ENCODE assay signal across 1 cellular context in the genomic region with DNA sequence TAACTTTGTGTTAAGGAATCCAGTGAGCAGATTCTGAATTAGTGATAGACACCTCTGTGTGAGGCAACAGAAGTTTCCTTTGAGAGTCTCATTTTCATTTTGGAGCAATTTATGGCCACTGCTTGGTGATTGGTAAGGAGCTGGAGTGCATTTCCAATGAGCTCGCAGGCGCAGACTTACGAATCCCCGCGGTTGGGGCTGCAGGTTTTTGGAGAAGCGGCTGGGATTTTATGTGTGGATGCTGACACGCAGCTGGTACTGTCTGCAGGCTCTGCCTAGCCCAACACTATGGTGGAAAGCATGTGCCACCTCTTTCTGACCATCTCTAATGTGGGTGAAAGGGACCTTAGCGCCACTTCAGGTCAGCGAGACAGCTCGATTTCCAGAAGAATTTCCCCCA.
TF ChIP-seq lines count a peak whose summit lies in the region.

No MANE protein-coding gene starts in this region.

TF ChIP-seq in H1, 55 proteins besides CTCF, POLR2A, EP300 and RAD21:
- TF ChIP-seq, protein P1, sequence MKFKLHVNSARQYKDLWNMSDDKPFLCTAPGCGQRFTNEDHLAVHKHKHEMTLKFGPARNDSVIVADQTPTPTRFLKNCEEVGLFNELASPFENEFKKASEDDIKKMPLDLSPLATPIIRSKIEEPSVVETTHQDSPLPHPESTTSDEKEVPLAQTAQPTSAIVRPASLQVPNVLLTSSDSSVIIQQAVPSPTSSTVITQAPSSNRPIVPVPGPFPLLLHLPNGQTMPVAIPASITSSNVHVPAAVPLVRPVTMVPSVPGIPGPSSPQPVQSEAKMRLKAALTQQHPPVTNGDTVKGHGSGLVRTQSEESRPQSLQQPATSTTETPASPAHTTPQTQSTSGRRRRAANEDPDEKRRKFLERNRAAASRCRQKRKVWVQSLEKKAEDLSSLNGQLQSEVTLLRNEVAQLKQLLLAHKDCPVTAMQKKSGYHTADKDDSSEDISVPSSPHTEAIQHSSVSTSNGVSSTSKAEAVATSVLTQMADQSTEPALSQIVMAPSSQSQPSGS (IDR thresholded peaks at IDR 0.05; ENCODE audit: low read length), result no peak
- TF ChIP-seq TEAD4 (IDR thresholded peaks at IDR 0.05; ENCODE audit: low read depth, low read length) (no peak), GTF2F1 (IDR thresholded peaks at IDR 0.05; ENCODE audit: borderline replicate concordance, low read depth, low read length) (no peak), YY1 (IDR thresholded peaks at IDR 0.05; ENCODE audit: low read depth, low read length) (no peak), POU5F1 (IDR thresholded peaks at IDR 0.05; ENCODE audit: low read depth, low read length) (no peak), HDAC6 (IDR thresholded peaks at IDR 0.05; ENCODE audit: low read depth, low read length) (no peak), BRCA1 (IDR thresholded peaks at IDR 0.05; ENCODE audit: low read depth, low read length) (no peak), BCL11A (IDR thresholded peaks at IDR 0.05; ENCODE audit: low read depth in 2 of 2, low read length in 2 of 2) (no peak), ASH2L (IDR thresholded peaks at IDR 0.05; ENCODE audit: low read length) (no peak)
- TF ChIP-seq, protein P2, sequence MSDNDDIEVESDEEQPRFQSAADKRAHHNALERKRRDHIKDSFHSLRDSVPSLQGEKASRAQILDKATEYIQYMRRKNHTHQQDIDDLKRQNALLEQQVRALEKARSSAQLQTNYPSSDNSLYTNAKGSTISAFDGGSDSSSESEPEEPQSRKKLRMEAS (IDR thresholded peaks at IDR 0.05), result no peak
- TF ChIP-seq, protein P3, sequence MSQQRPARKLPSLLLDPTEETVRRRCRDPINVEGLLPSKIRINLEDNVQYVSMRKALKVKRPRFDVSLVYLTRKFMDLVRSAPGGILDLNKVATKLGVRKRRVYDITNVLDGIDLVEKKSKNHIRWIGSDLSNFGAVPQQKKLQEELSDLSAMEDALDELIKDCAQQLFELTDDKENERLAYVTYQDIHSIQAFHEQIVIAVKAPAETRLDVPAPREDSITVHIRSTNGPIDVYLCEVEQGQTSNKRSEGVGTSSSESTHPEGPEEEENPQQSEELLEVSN (IDR thresholded peaks at IDR 0.05), result no peak
TF ChIP-seq in H1: peak in this region for 0.
